ENCODE assay signal across 24 cellular contexts in the genomic region with DNA sequence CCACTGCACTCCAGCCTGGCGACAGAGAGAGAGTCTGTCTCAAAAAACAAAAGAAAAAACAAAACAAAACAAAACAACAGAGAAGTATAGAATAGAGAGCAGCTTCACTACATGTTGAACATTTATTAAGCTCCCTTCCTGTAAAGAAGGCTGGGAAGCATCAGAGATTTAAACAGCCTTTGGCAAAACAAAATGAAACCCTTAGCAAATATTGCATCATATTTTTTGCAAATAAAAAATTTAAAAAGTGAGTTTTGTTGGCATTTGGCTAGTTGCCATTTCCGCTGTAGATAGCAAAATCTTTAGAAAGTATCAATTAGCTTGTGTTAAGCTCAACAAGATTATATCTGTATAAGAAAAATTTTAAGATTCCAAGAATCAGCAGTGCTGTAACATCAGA.
DNase-seq lines count a peak whose midpoint lies in the region; ATAC-seq and TF ChIP-seq lines count a peak whose summit lies in the region.
"Had no signal": no experiment of that assay in that cellular context is flagged by ENCODE, and none has a peak within 500 bp of the region (broad histone marks: within the 10 kb centered on the region; RNA-seq: fewer than 3 reads in every experiment).

No MANE protein-coding gene starts in this region.

- peak overlapping the region; percentile 24 for H2AFZ ChIP-seq in ACC112 (ENCODE audit: low read length, unreplicated experiment)
- H2AFZ ChIP-seq: hepatocyte had no signal

- no peak overlapping the region for H3K27ac ChIP-seq in ACC112 (ENCODE audit: low read depth, low read length)
- peak overlapping the region; percentile 92 for H3K27ac ChIP-seq in VCaP
- H3K27ac ChIP-seq in adrenal gland: no peak overlapping the region
- H3K27ac ChIP-seq: BLaER1 treated with 17β-estradiol and CSF1 and Interleukin-3, amounts not matched to agents 10 nM and 100 nM; hepatocyte; ovary had no signal

- intact Hi-C loops in adrenal gland (cut with DNase I): no loop called here

- no peak for ATAC-seq in HG03469 (IDR thresholded peaks at IDR 0.05; ENCODE audit: unreplicated experiment)
- no peak for ATAC-seq in GM21825 (IDR thresholded peaks at IDR 0.05; ENCODE audit: unreplicated experiment)
- ATAC-seq: GM12878; left lobe of liver; naive thymus-derived CD8-positive, alpha-beta T cell; Right ventricle myocardium inferior; stimulated activated effector memory CD8-positive, alpha-beta T cell treated with anti-CD3 and anti-CD28 coated beads, Interleukin-12 subunit alpha, Interleukin-12 subunit beta, amount 100 ng/mL, for 72 hours had no signal

- H3K9me3 ChIP-seq in adrenal gland (replicated peaks in 1 of 3): no peaks in the 10 kb centered on the region
- H3K9me3 ChIP-seq: BLaER1 treated with 17β-estradiol and CSF1 and Interleukin-3, amounts not matched to agents 10 nM and 100 nM; ovary had no signal

- H3K79me2 ChIP-seq in ACC112 (ENCODE audit: control insufficient read depth, insufficient read depth, low read length, unreplicated experiment): no peaks in the 10 kb centered on the region
- H3K79me2 ChIP-seq: hepatocyte had no signal

- H3K36me3 ChIP-seq in ACC112 (ENCODE audit: insufficient read depth, low read length): no peaks in the 10 kb centered on the region
- H3K36me3 ChIP-seq in adrenal gland (replicated peaks in 1 of 2): no peaks in the 10 kb centered on the region
- H3K36me3 ChIP-seq: BLaER1 treated with 17β-estradiol and CSF1 and Interleukin-3, amounts not matched to agents 10 nM and 100 nM; ovary had no signal

- TF ChIP-seq POLR2A in adrenal gland (IDR thresholded peaks at IDR 0.05): no peak

- peak; percentile 26 for DNase-seq in H4 (ENCODE audit: low spot score)
- peak; percentile 18 for DNase-seq in fibroblast of the conjunctiva (ENCODE audit: low read depth)
- no peak for DNase-seq in glomerular visceral epithelial cell (ENCODE audit: extremely low spot score)
- DNase-seq in adrenal gland: no peak
- DNase-seq: cerebellar nuclear complex; HFFc6; KG1; midbrain; naive thymus-derived CD8-positive, alpha-beta T cell; NCI-H1417 treated with DMSO at 0.1 percent for 48 hours; NCI-H524 treated with DMSO at 0.1 percent for 48 hours; ovary; retina; T-helper 9 cell had no signal

- H3K4me1 ChIP-seq in ACC112 (ENCODE audit: control insufficient read depth, insufficient read depth, low read length, unreplicated experiment): peaks cover 2% of the 10 kb centered on the region
- no peaks in the 10 kb centered on the region for H3K4me1 ChIP-seq in adrenal gland (replicated peaks in 1 of 2)

- TF ChIP-seq CTCF in VCaP (conservative IDR thresholded peaks at IDR 0.05) (no peak), adrenal gland (IDR thresholded peaks at IDR 0.05) (no peak)

- no peak overlapping the region for H3K4me3 ChIP-seq in ACC112 (ENCODE audit: low read depth, low read length)
- no peak overlapping the region for H3K4me3 ChIP-seq in adrenal gland
- H3K4me3 ChIP-seq: BLaER1 treated with 17β-estradiol and CSF1 and Interleukin-3, amounts not matched to agents 10 nM and 100 nM; GM12878; hepatocyte; ovary had no signal

- H3K27me3 ChIP-seq in ACC112 (ENCODE audit: insufficient read depth, low read length) (peaks cover 22% of the 10 kb centered on the region; the same call in 1 of the 2 replicates), adrenal gland (no peaks in the 10 kb centered on the region)
- H3K27me3 ChIP-seq: BLaER1 treated with 17β-estradiol and CSF1 and Interleukin-3, amounts not matched to agents 10 nM and 100 nM; hepatocyte; ovary had no signal

- 56 to 76% (median 69%) methylated on average over 2 of the region's 2 CpGs for WGBS in adrenal gland, 4 donors

Comparison
In these comparisons a context has a peak if more than half of its experiments do, and no peak if none do; other contexts are left out.
1. DNase-seq: peak in H4 (single experiment) and fibroblast of the conjunctiva (single experiment); none in glomerular visceral epithelial cell (single experiment) and adrenal gland (0 of 7).